In genomic region chr1:54355931-54356679, GRCh38 we compare ENCODE assay signal across 9 cellular contexts. TPM values are rescaled to one million over a fixed set of nuclear protein-coding genes. Genes with fewer than 3 reads are reported as not detected.
A peak's percentile ranks its signal among the peaks of the same experiment; 100 is the strongest.
DNase-seq lines count a peak whose midpoint lies in the region; ATAC-seq and TF ChIP-seq lines count a peak whose summit lies in the region.
"Had no signal": no experiment of that assay in that cellular context is flagged by ENCODE, and none has a peak within 500 bp of the region (broad histone marks: within the 10 kb centered on the region; RNA-seq: fewer than 3 reads in every experiment).

No MANE protein-coding gene starts in this region.

- peak overlapping the region; percentile 18 for H3K27ac ChIP-seq in CD8-positive, alpha-beta T cell (ENCODE audit: low read depth, low read length)
- H3K27ac ChIP-seq in WERI-Rb-1 (peak overlapping the region; percentile 93), sigmoid colon (no peak overlapping the region)
- H3K27ac ChIP-seq: breast epithelium had no signal

- no peaks in the 10 kb centered on the region for H3K9me3 ChIP-seq in CD8-positive, alpha-beta T cell (ENCODE audit: low read length)
- H3K9me3 ChIP-seq in WERI-Rb-1 (ENCODE audit: severe bottlenecking) (no peaks in the 10 kb centered on the region), sigmoid colon (no peaks in the 10 kb centered on the region)
- H3K9me3 ChIP-seq: breast epithelium had no signal

- H3K4me3 ChIP-seq in CD8-positive, alpha-beta T cell (ENCODE audit: low read depth, low read length): peak overlapping the region; percentile 64
- H3K4me3 ChIP-seq in WERI-Rb-1 (ENCODE audit: low read depth, low read length) (peak overlapping the region; percentile 32), sigmoid colon (no peak overlapping the region)
- H3K4me3 ChIP-seq: breast epithelium had no signal

- no peaks in the 10 kb centered on the region for H3K9me3 Mint-ChIP-seq in CD8-positive, alpha-beta T cell
- H3K9me3 Mint-ChIP-seq in memory B cell: no peaks in the 10 kb centered on the region

- H3K27me3 ChIP-seq in CD8-positive, alpha-beta T cell (ENCODE audit: insufficient read depth, low read length): no peaks in the 10 kb centered on the region
- no peaks in the 10 kb centered on the region for H3K27me3 ChIP-seq in WERI-Rb-1 (ENCODE audit: insufficient read depth, low read depth, severe bottlenecking)
- no peaks in the 10 kb centered on the region for H3K27me3 ChIP-seq in sigmoid colon
- H3K27me3 ChIP-seq: breast epithelium had no signal

- peak in 1 of 7 experiments; percentile 29 for DNase-seq in CD8-positive, alpha-beta T cell
- DNase-seq in WERI-Rb-1 (peak; percentile 76), memory B cell (ENCODE audit: low spot score in 2 of 2) (no peak), COR-L47 (lab: John Stamatoyannopoulos, UW) (no peak), sigmoid colon (no peak), NCI-H1436 (lab: John Stamatoyannopoulos, UW) (no peak)

- peak; percentile 3 for ATAC-seq in CD8-positive, alpha-beta T cell
- ATAC-seq in HG02759 (IDR thresholded peaks at IDR 0.05; ENCODE audit: unreplicated experiment): peak; percentile 34
- peak; percentile 70 for ATAC-seq in memory B cell (ENCODE audit: low read depth)
- no peak for ATAC-seq in HG02884 (IDR thresholded peaks at IDR 0.05; ENCODE audit: unreplicated experiment)

- POLR2A ChIA-PET in CD8-positive, alpha-beta T cell (lab: Charles Lee): interaction anchor here (0.5 to 1.8 kb wide), 3 partner anchors 51 to 174 kb away, joined by 3 to 8 read pairs (median 4); no protein-coding TSS in a partner anchor

- CTCF ChIA-PET in CD8-positive, alpha-beta T cell (lab: Charles Lee): interaction anchor here (0.6 to 1.4 kb wide), 4 partner anchors 43 to 158 kb away, joined by 3 to 4 read pairs (median 4); no protein-coding TSS in a partner anchor

- TF ChIP-seq EP300 in sigmoid colon (IDR thresholded peaks at IDR 0.05): no peak

- no peaks in the 10 kb centered on the region for H3K27me3 Mint-ChIP-seq in CD8-positive, alpha-beta T cell (ENCODE audit: low read depth)
- no peaks in the 10 kb centered on the region for H3K27me3 Mint-ChIP-seq in memory B cell

- intact Hi-C loops in CD8-positive, alpha-beta T cell (cut with DNase I, micrococcal nuclease): loop anchor here (1.0 to 5.0 kb wide), 4 partner anchors 69 to 133 kb away; no protein-coding TSS in a partner anchor
- intact Hi-C loops in sigmoid colon (cut with DNase I): no loop called here

- WGBS in sigmoid colon, 2 donors: 15 to 25% methylated on average over 31 of the region's 31 CpGs

- peak overlapping the region; percentile 86 for H3K4me3 Mint-ChIP-seq in CD8-positive, alpha-beta T cell
- peak overlapping the region; percentile 90 for H3K4me3 Mint-ChIP-seq in memory B cell

- H3K4me1 ChIP-seq in CD8-positive, alpha-beta T cell (ENCODE audit: insufficient read depth, low read length): peaks cover 53% of the 10 kb centered on the region
- peaks cover 0 to 87% (median 72%) of the 10 kb centered on the region in 4 donors for H3K4me1 ChIP-seq in sigmoid colon
- H3K4me1 ChIP-seq: breast epithelium had no signal

- H3K27ac Mint-ChIP-seq in CD8-positive, alpha-beta T cell: peak overlapping the region; percentile 92
- H3K27ac Mint-ChIP-seq in memory B cell: peak overlapping the region; percentile 92

- peaks cover 24% of the 10 kb centered on the region for H3K36me3 Mint-ChIP-seq in CD8-positive, alpha-beta T cell
- H3K36me3 Mint-ChIP-seq in memory B cell: peaks cover 4% of the 10 kb centered on the region

- TF ChIP-seq CTCF in CD8-positive, alpha-beta T cell (IDR thresholded peaks at IDR 0.05): no peak
- TF ChIP-seq CTCF in WERI-Rb-1 (IDR thresholded peaks at IDR 0.05; ENCODE audit: low read depth, low read length): no peak
- TF ChIP-seq CTCF in sigmoid colon (IDR thresholded peaks at IDR 0.05): no peak

- H3K36me3 ChIP-seq in CD8-positive, alpha-beta T cell (ENCODE audit: insufficient read depth, low read length): no peaks in the 10 kb centered on the region
- peaks cover 73% of the 10 kb centered on the region for H3K36me3 ChIP-seq in WERI-Rb-1
- H3K36me3 ChIP-seq in sigmoid colon: no peaks in the 10 kb centered on the region
- H3K36me3 ChIP-seq: breast epithelium had no signal

- TF ChIP-seq POLR2A in sigmoid colon (IDR thresholded peaks at IDR 0.05): no peak

- H3K4me1 Mint-ChIP-seq in CD8-positive, alpha-beta T cell (ENCODE audit: low read depth): peaks cover 88% of the 10 kb centered on the region
- H3K4me1 Mint-ChIP-seq in memory B cell: peaks cover 18% of the 10 kb centered on the region

RNA-seq across cellular contexts. Expression of gene SSBP3, which starts 50.1 kb away (rescaled TPM):
- total RNA-seq in CD8-positive, alpha-beta T cell: 10 to 100 TPM; 41.5 to 47.7 TPM
- total RNA-seq in sigmoid colon: 10 to 100 TPM; 27.4 to 38.5 (median 34.8) TPM
- 10 to 100 TPM; 40.1 to 62.5 (median 41.8) TPM for polyA plus RNA-seq in sigmoid colon

Comparison
In these comparisons a context has a peak if more than half of its experiments do, and no peak if none do; other contexts are left out.
1. H3K27ac ChIP-seq: peak in CD8-positive, alpha-beta T cell (single experiment) and WERI-Rb-1 (single experiment); none in sigmoid colon (0 of 4).
2. H3K4me3 ChIP-seq: peak in CD8-positive, alpha-beta T cell (single experiment) and WERI-Rb-1 (single experiment); none in sigmoid colon (0 of 4).